Comparison of ENCODE assay signal across 21 cellular contexts in the genomic region with DNA sequence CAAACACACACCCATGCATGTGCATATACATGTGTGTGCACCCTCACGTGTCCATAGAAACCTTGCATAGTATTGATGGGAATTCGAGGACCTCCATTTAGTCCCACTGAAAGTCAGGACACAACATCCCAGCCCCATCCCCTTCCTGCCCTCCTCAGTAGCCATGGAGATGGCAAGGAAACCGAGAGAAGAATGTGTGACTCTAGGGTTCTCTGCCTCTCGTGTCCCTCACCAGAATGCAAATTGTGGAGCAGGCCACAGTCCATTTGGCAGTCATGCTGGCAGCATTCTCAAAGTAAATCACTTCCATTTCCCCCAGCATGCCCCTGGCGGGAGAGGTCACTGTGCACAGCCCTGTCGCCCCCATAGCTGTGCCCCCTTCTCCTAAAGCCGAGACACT.
"Had no signal": no experiment of that assay in that cellular context is flagged by ENCODE, and none has a peak within 500 bp of the region (broad histone marks: within the 10 kb centered on the region; RNA-seq: fewer than 3 reads in every experiment).

No MANE protein-coding gene starts in this region.

- H3K27me3 ChIP-seq: adrenal gland, ascending aorta, ovary, right atrium auricular region, tibial artery, uterus had no signal

- H3K9me3 ChIP-seq: ovary had no signal

- H3K27ac ChIP-seq: adrenal gland, ascending aorta, coronary artery, ovary, right atrium auricular region, tibial artery, uterus had no signal

- H3K4me3 ChIP-seq: adrenal gland, ascending aorta, coronary artery, ovary, psoas muscle, right atrium auricular region, tibial artery, uterus had no signal

- DNase-seq: activated CD4-positive, alpha-beta T cell treated with anti-CD3 and anti-CD28 coated beads for 36 hours; activated CD4-positive, alpha-beta T cell treated with anti-CD3 and anti-CD28 coated beads, Interleukin-2, amount 50 U/mL, for 4 hours; activated CD8-positive, alpha-beta memory T cell treated with anti-CD3 and anti-CD28 coated beads for 24 hours; activated CD8-positive, alpha-beta memory T cell treated with anti-CD3 and anti-CD28 coated beads, Interleukin-2, amount 50 U/mL, for 4 hours; activated naive CD4-positive, alpha-beta T cell; adrenal gland; mesenchymal stem cell; naive thymus-derived CD4-positive, alpha-beta T cell; ovary; psoas muscle; stimulated activated CD4-positive, alpha-beta T cell treated with anti-CD3 and anti-CD28 coated beads, Interleukin-12 subunit alpha, Interleukin-12 subunit beta, amount 100 ng/mL, for 4 hours; stimulated activated CD4-positive, alpha-beta T cell treated with anti-CD3 and anti-CD28 coated beads, Interleukin-4, amount 100 ng/mL, for 4 hours; T1000; uterus had no signal

- FAIRE-seq: endometrium had no signal

- H3K4me1 ChIP-seq: adrenal gland, ascending aorta, tibial artery, uterus had no signal

- ATAC-seq: activated CD4-positive, alpha-beta T cell treated with anti-CD3 and anti-CD28 coated beads for 36 hours; activated T-helper 17 cell treated with anti-CD3 and anti-CD28 coated beads, Interleukin-2, amount 50 U/mL, for 72 hours; naive thymus-derived CD4-positive, alpha-beta T cell; WTC11 had no signal

- H3K36me3 ChIP-seq: adrenal gland, ovary, right atrium auricular region, uterus had no signal
